Comparison of ENCODE assay signal across 1 cellular context in the genomic region with DNA sequence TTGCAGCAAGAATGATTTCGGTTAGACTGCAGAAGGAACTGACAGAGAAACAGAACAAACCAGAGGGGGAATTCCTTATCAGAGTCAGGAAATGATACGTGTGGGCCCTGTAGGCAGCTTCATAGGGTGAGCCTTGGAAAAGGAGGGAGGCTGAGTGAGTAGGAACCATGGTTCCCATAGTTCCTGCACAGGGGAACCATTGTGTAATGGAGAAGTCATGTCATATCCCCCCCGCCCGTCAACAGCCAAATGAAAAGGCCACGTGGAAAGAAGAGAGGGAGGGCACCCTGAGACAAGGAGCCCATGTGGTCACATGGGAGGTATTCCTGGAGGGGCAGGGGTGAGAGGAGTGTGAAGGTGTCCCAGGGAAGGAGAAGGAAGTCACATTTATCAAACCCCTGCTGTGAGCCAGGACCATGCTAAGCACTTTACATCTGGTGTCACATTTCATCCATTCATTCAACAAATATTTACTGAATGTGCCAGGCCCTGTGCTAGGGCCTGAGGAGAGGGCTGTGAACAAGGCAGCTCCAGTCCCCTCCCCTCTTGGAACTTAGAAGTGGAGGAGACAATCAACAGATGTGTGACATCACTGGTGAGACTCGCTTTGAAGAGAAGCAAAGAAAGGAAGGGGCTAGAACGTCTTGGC.
TF ChIP-seq lines count a peak whose summit lies in the region.

No MANE protein-coding gene starts in this region.

TF ChIP-seq in K562, 482 proteins besides CTCF, POLR2A, EP300 and RAD21 (continued from another document and continues in another):
- TF ChIP-seq, protein P1, sequence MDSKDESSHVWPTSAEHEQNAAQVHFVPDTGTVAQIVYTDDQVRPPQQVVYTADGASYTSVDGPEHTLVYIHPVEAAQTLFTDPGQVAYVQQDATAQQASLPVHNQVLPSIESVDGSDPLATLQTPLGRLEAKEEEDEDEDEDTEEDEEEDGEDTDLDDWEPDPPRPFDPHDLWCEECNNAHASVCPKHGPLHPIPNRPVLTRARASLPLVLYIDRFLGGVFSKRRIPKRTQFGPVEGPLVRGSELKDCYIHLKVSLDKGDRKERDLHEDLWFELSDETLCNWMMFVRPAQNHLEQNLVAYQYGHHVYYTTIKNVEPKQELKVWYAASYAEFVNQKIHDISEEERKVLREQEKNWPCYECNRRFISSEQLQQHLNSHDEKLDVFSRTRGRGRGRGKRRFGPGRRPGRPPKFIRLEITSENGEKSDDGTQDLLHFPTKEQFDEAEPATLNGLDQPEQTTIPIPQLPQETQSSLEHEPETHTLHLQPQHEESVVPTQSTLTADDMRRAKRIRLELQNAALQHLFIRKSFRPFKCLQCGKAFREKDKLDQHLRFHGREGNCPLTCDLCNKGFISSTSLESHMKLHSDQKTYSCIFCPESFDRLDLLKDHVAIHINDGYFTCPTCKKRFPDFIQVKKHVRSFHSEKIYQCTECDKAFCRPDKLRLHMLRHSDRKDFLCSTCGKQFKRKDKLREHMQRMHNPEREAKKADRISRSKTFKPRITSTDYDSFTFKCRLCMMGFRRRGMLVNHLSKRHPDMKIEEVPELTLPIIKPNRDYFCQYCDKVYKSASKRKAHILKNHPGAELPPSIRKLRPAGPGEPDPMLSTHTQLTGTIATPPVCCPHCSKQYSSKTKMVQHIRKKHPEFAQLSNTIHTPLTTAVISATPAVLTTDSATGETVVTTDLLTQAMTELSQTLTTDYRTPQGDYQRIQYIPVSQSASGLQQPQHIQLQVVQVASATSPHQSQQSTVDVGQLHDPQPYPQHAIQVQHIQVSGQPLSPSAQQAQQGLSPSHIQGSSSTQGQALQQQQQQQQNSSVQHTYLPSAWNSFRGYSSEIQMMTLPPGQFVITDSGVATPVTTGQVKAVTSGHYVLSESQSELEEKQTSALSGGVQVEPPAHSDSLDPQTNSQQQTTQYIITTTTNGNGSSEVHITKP (IDR thresholded peaks at IDR 0.05; ENCODE audit: partially characterized antibody) = peak; percentile 94
- TF ChIP-seq, protein P2, sequence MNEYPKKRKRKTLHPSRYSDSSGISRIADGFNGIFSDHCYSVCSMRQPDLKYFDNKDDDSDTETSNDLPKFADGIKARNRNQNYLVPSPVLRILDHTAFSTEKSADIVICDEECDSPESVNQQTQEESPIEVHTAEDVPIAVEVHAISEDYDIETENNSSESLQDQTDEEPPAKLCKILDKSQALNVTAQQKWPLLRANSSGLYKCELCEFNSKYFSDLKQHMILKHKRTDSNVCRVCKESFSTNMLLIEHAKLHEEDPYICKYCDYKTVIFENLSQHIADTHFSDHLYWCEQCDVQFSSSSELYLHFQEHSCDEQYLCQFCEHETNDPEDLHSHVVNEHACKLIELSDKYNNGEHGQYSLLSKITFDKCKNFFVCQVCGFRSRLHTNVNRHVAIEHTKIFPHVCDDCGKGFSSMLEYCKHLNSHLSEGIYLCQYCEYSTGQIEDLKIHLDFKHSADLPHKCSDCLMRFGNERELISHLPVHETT (CRISPR knock-in tag; conservative IDR thresholded peaks at IDR 0.05 in 1 of 2, IDR thresholded peaks at IDR 0.05 in 1 of 2) = peak in 1 of 2 experiments; percentile 34; a peak in 1 of 4 replicates
- TF ChIP-seq CBX8 (IDR thresholded peaks at IDR 0.05; ENCODE audit: borderline replicate concordance, extremely low read depth, low read depth, low read length, poor library complexity, severe bottlenecking) (no peak), NR4A1 (CRISPR knock-in tag; IDR thresholded peaks at IDR 0.05) (no peak), NR4A1 (tag; IDR thresholded peaks at IDR 0.05) (0 out of 2 replicates have a peak, but pooled peaks have one; percentile 32), BCOR (IDR thresholded peaks at IDR 0.05) (peak; percentile 93), ATF1 (CRISPR knock-in tag; IDR thresholded peaks at IDR 0.05) (no peak), ATF1 (tag; IDR thresholded peaks at IDR 0.05) (peak; percentile 67), KDM1A (IDR thresholded peaks at IDR 0.05) (peak in 1 of 2 experiments; percentile 47; a peak in 1 of 4 replicates), FOSL1 (tag; conservative IDR thresholded peaks at IDR 0.05) (peak; percentile 39; the same call in 1 of the 2 replicates), YY1 (IDR thresholded peaks at IDR 0.05; ENCODE audit: borderline replicate concordance in 1 of 3, control insufficient read depth in 1 of 3, extremely low read depth in 1 of 3, insufficient read depth in 3 of 3, insufficient read length in 1 of 3, insufficient replicate concordance in 2 of 3, low read depth in 1 of 3, low read length in 2 of 3) (no peak), ADNP (tag; IDR thresholded peaks at IDR 0.05) (peak; percentile 55; the same call in 1 of the 2 replicates), ATF7 (IDR thresholded peaks at IDR 0.05) (peak; percentile 71), SAP30 (IDR thresholded peaks at IDR 0.05; ENCODE audit: borderline replicate concordance, insufficient read depth, low read depth, low read length, poor library complexity, severe bottlenecking) (peak; percentile 49), IRF2 (CRISPR knock-in tag; IDR thresholded peaks at IDR 0.05) (no peak), FIP1L1 (IDR thresholded peaks at IDR 0.05; ENCODE audit: low read depth, low read length, poor library complexity, severe bottlenecking) (no peak), NR2C2 (CRISPR knock-in tag; IDR thresholded peaks at IDR 0.05) (no peak), NR2C2 (tag; IDR thresholded peaks at IDR 0.05) (peak; percentile 28; the same call in 1 of the 2 replicates), MTA1 (IDR thresholded peaks at IDR 0.05; ENCODE audit: borderline replicate concordance) (0 out of 2 replicates have a peak, but pooled peaks have one; percentile 32), MYC (IDR thresholded peaks at IDR 0.05; ENCODE audit: low read depth, low read length) (peak; percentile 76), MYC (CRISPR knock-in tag; IDR thresholded peaks at IDR 0.05; ENCODE audit: borderline replicate concordance, low read depth) (no peak)
- TF ChIP-seq, protein P3, sequence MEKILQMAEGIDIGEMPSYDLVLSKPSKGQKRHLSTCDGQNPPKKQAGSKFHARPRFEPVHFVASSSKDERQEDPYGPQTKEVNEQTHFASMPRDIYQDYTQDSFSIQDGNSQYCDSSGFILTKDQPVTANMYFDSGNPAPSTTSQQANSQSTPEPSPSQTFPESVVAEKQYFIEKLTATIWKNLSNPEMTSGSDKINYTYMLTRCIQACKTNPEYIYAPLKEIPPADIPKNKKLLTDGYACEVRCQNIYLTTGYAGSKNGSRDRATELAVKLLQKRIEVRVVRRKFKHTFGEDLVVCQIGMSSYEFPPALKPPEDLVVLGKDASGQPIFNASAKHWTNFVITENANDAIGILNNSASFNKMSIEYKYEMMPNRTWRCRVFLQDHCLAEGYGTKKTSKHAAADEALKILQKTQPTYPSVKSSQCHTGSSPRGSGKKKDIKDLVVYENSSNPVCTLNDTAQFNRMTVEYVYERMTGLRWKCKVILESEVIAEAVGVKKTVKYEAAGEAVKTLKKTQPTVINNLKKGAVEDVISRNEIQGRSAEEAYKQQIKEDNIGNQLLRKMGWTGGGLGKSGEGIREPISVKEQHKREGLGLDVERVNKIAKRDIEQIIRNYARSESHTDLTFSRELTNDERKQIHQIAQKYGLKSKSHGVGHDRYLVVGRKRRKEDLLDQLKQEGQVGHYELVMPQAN (IDR thresholded peaks at IDR 0.05; ENCODE audit: borderline replicate concordance) = peak; percentile 51; the same call in 1 of the 2 replicates
- TF ChIP-seq, protein P4, sequence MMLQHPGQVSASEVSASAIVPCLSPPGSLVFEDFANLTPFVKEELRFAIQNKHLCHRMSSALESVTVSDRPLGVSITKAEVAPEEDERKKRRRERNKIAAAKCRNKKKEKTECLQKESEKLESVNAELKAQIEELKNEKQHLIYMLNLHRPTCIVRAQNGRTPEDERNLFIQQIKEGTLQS (IDR thresholded peaks at IDR 0.05) = peak; percentile 13; the same call in 1 of the 2 replicates
- TF ChIP-seq, protein P4 (CRISPR knock-in tag; conservative IDR thresholded peaks at IDR 0.05) = no peak
- TF ChIP-seq, protein P5, sequence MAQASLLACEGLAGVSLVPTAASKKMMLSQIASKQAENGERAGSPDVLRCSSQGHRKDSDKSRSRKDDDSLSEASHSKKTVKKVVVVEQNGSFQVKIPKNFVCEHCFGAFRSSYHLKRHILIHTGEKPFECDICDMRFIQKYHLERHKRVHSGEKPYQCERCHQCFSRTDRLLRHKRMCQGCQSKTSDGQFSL (CRISPR knock-in tag; IDR thresholded peaks at IDR 0.05) = peak; percentile 80
- TF ChIP-seq, protein P5 (tag; IDR thresholded peaks at IDR 0.05) = no peak
- TF ChIP-seq, protein P6, sequence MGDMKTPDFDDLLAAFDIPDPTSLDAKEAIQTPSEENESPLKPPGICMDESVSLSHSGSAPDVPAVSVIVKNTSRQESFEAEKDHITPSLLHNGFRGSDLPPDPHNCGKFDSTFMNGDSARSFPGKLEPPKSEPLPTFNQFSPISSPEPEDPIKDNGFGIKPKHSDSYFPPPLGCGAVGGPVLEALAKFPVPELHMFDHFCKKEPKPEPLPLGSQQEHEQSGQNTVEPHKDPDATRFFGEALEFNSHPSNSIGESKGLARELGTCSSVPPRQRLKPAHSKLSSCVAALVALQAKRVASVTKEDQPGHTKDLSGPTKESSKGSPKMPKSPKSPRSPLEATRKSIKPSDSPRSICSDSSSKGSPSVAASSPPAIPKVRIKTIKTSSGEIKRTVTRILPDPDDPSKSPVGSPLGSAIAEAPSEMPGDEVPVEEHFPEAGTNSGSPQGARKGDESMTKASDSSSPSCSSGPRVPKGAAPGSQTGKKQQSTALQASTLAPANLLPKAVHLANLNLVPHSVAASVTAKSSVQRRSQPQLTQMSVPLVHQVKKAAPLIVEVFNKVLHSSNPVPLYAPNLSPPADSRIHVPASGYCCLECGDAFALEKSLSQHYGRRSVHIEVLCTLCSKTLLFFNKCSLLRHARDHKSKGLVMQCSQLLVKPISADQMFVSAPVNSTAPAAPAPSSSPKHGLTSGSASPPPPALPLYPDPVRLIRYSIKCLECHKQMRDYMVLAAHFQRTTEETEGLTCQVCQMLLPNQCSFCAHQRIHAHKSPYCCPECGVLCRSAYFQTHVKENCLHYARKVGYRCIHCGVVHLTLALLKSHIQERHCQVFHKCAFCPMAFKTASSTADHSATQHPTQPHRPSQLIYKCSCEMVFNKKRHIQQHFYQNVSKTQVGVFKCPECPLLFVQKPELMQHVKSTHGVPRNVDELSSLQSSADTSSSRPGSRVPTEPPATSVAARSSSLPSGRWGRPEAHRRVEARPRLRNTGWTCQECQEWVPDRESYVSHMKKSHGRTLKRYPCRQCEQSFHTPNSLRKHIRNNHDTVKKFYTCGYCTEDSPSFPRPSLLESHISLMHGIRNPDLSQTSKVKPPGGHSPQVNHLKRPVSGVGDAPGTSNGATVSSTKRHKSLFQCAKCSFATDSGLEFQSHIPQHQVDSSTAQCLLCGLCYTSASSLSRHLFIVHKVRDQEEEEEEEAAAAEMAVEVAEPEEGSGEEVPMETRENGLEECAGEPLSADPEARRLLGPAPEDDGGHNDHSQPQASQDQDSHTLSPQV (IDR thresholded peaks at IDR 0.05) = peak; percentile 85
- TF ChIP-seq, protein P7, sequence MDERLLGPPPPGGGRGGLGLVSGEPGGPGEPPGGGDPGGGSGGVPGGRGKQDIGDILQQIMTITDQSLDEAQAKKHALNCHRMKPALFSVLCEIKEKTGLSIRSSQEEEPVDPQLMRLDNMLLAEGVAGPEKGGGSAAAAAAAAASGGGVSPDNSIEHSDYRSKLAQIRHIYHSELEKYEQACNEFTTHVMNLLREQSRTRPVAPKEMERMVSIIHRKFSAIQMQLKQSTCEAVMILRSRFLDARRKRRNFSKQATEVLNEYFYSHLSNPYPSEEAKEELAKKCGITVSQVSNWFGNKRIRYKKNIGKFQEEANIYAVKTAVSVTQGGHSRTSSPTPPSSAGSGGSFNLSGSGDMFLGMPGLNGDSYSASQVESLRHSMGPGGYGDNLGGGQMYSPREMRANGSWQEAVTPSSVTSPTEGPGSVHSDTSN (CRISPR knock-in tag; IDR thresholded peaks at IDR 0.05; ENCODE audit: low read depth) = no peak
- TF ChIP-seq, protein P7 (tag; conservative IDR thresholded peaks at IDR 0.05; ENCODE audit: low read depth) = 0 out of 2 replicates have a peak, but pooled peaks have one; percentile 15
- TF ChIP-seq, protein P8, sequence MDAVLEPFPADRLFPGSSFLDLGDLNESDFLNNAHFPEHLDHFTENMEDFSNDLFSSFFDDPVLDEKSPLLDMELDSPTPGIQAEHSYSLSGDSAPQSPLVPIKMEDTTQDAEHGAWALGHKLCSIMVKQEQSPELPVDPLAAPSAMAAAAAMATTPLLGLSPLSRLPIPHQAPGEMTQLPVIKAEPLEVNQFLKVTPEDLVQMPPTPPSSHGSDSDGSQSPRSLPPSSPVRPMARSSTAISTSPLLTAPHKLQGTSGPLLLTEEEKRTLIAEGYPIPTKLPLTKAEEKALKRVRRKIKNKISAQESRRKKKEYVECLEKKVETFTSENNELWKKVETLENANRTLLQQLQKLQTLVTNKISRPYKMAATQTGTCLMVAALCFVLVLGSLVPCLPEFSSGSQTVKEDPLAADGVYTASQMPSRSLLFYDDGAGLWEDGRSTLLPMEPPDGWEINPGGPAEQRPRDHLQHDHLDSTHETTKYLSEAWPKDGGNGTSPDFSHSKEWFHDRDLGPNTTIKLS (IDR thresholded peaks at IDR 0.05; ENCODE audit: borderline replicate concordance, low read depth) = peak; percentile 41; the same call in 1 of the 2 replicates
